8 cellular contexts compared by ENCODE assay signal in genomic region chr20:36435799-36436541, GRCh38.
DNase-seq lines count a peak whose midpoint lies in the region; ATAC-seq and TF ChIP-seq lines count a peak whose summit lies in the region.

No MANE protein-coding gene starts in this region.

- peak; percentile 31 for DNase-seq in A172 (ENCODE audit: low spot score)
- no peak for DNase-seq in HFF-Myc (ENCODE audit: extremely low read depth, low read depth)
- DNase-seq in activated naive CD8-positive, alpha-beta T cell treated with anti-CD3 and anti-CD28 coated beads for 36 hours = peak; percentile 84
- peak; percentile 80 for DNase-seq in left cardiac atrium
- DNase-seq in retina = peak; percentile 73
- DNase-seq in aorta = peak; percentile 85 to 93

- no peaks in the 10 kb centered on the region for H3K36me3 Mint-ChIP-seq in activated naive CD8-positive, alpha-beta T cell treated with anti-CD3 and anti-CD28 coated beads for 36 hours

- H3K27ac Mint-ChIP-seq in activated naive CD8-positive, alpha-beta T cell treated with anti-CD3 and anti-CD28 coated beads for 36 hours = no peak overlapping the region

- no peaks in the 10 kb centered on the region for H3K36me3 ChIP-seq in aorta (ENCODE audit: control insufficient read depth in 1 of 2, insufficient read depth in 2 of 2, low read length in 1 of 2)

- 19 to 22% methylated on average over 49 to 52 of the region's 52 CpGs for WGBS in aorta, 2 donors

- peaks cover 3% of the 10 kb centered on the region for H3K4me1 Mint-ChIP-seq in activated naive CD8-positive, alpha-beta T cell treated with anti-CD3 and anti-CD28 coated beads for 36 hours

- peak overlapping the region; percentile 18 for H3K4me3 ChIP-seq in HFF-Myc (replicated peaks; ENCODE audit: low read depth, low read length)
- H3K4me3 ChIP-seq in aorta (ENCODE audit: low read length in 2 of 2) = no peak overlapping the region

- TF ChIP-seq CTCF in HFF-Myc (IDR thresholded peaks at IDR 0.05; ENCODE audit: low read depth, low read length, missing control alignments) = no peak

- H3K9me3 ChIP-seq in aorta (ENCODE audit: control insufficient read depth, low read length) = no peaks in the 10 kb centered on the region

- ATAC-seq in SK-N-SH treated with all-trans-retinoic acid at 6 μM for 48 hours (peak; percentile 70), left cardiac atrium (peak; percentile 80 to 85), aorta (ENCODE audit: low FRiP score) (peak; percentile 60), GM18868 (IDR thresholded peaks at IDR 0.05; ENCODE audit: unreplicated experiment) (no peak)

- no peak overlapping the region for H3K27ac ChIP-seq in aorta (ENCODE audit: low read depth in 1 of 2, low read length in 2 of 2)

- intact Hi-C loops in left cardiac atrium (cut with DNase I) (no loop called here), aorta (cut with DNase I) (loop anchor here in 1 of 2 donors (5.0 kb wide), 1 partner anchor 164 kb away; no protein-coding TSS in a partner anchor)

- H3K27me3 Mint-ChIP-seq in activated naive CD8-positive, alpha-beta T cell treated with anti-CD3 and anti-CD28 coated beads for 36 hours = peaks cover 13% of the 10 kb centered on the region

- H3K9me3 Mint-ChIP-seq in activated naive CD8-positive, alpha-beta T cell treated with anti-CD3 and anti-CD28 coated beads for 36 hours = no peaks in the 10 kb centered on the region

- H3K27me3 ChIP-seq in aorta (ENCODE audit: control insufficient read depth in 1 of 2, insufficient read depth in 2 of 2, low read length in 1 of 2) = no peaks in the 10 kb centered on the region

- peak overlapping the region; percentile 51 for H3K4me3 Mint-ChIP-seq in activated naive CD8-positive, alpha-beta T cell treated with anti-CD3 and anti-CD28 coated beads for 36 hours

- H3K4me1 ChIP-seq in aorta (ENCODE audit: control insufficient read depth in 1 of 2, insufficient read depth in 2 of 2, low read length in 2 of 2) = no peaks in the 10 kb centered on the region

TF ChIP-seq in SK-N-SH treated with all-trans-retinoic acid at 6 μM for 48 hours, 23 proteins besides CTCF, POLR2A, EP300 and RAD21:
- TF ChIP-seq PPARA (CRISPR knock-in tag; IDR thresholded peaks at IDR 0.05; ENCODE audit: borderline replicate concordance) = no peak
- TF ChIP-seq ZNF565 (CRISPR knock-in tag; conservative IDR thresholded peaks at IDR 0.05; ENCODE audit: low read depth) = no peak
- TF ChIP-seq BACH2 (CRISPR knock-in tag; IDR thresholded peaks at IDR 0.05; ENCODE audit: borderline replicate concordance) = no peak
- no peak for TF ChIP-seq ZFP3 (CRISPR knock-in tag; IDR thresholded peaks at IDR 0.05)
- no peak for TF ChIP-seq SNAI2 (CRISPR knock-in tag; IDR thresholded peaks at IDR 0.05)
- no peak for TF ChIP-seq TOX (CRISPR knock-in tag; IDR thresholded peaks at IDR 0.05; ENCODE audit: borderline replicate concordance)
- TF ChIP-seq TSHZ2 (CRISPR knock-in tag; IDR thresholded peaks at IDR 0.05) = no peak
- TF ChIP-seq ZNF70 (CRISPR knock-in tag; IDR thresholded peaks at IDR 0.05) = no peak
- TF ChIP-seq RARB (CRISPR knock-in tag; IDR thresholded peaks at IDR 0.05) = no peak
- TF ChIP-seq POU6F1 (CRISPR knock-in tag; IDR thresholded peaks at IDR 0.05; ENCODE audit: borderline replicate concordance, low read depth) = no peak
- TF ChIP-seq ZNF8 (CRISPR knock-in tag; IDR thresholded peaks at IDR 0.05) = no peak
- TF ChIP-seq, protein P1, sequence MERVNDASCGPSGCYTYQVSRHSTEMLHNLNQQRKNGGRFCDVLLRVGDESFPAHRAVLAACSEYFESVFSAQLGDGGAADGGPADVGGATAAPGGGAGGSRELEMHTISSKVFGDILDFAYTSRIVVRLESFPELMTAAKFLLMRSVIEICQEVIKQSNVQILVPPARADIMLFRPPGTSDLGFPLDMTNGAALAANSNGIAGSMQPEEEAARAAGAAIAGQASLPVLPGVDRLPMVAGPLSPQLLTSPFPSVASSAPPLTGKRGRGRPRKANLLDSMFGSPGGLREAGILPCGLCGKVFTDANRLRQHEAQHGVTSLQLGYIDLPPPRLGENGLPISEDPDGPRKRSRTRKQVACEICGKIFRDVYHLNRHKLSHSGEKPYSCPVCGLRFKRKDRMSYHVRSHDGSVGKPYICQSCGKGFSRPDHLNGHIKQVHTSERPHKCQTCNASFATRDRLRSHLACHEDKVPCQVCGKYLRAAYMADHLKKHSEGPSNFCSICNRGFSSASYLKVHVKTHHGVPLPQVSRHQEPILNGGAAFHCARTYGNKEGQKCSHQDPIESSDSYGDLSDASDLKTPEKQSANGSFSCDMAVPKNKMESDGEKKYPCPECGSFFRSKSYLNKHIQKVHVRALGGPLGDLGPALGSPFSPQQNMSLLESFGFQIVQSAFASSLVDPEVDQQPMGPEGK (CRISPR knock-in tag; IDR thresholded peaks at IDR 0.05; ENCODE audit: borderline replicate concordance) = no peak
